ENCODE assay signal across 7 cellular contexts in the genomic region with DNA sequence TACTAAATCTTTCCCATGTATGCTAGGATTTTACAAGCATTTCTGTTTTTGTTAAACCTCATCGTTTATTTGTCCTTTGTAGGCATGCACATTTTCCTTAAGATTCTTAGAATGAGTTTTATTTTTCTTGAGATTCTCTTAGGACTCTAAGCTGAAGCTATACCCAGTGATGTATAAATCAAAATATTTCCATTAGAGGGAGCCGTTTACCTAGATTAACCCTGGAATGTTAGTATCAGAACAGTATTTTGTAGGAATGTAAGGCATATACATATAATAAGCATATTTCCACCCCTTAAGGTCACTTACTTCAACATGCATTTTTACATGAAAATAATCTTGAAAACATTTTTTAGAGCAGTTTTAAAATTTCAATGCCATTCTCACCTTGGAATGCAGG. TPM values are rescaled to one million over a fixed set of nuclear protein-coding genes. Genes with fewer than 3 reads are reported as not detected.
DNase-seq lines count a peak whose midpoint lies in the region; ATAC-seq and TF ChIP-seq lines count a peak whose summit lies in the region.

No MANE protein-coding gene starts in this region.

- WGBS in lung, 2 donors, result 18 to 20% methylated on average over 2 of the region's 2 CpGs

- no peaks in the 10 kb centered on the region for H3K36me3 ChIP-seq in lung (ENCODE audit: control insufficient read depth in 2 of 2, insufficient read depth in 2 of 2, low read length in 2 of 2)

- DNase-seq in EH (ENCODE audit: low read depth), result peak; percentile 60
- peak; percentile 52 for DNase-seq in M059J (ENCODE audit: low read depth)
- DNase-seq in astrocyte of the hippocampus (ENCODE audit: low read depth, low spot score), result peak; percentile 20
- no peak for DNase-seq in lung (ENCODE audit: low spot score)
- DNase-seq in nucleus accumbens (lab: John Stamatoyannopoulos, UW), result no peak

- peak; percentile 38 for ATAC-seq in lung (ENCODE audit: insufficient read depth, low FRiP score)
- ATAC-seq in HG02885 (IDR thresholded peaks at IDR 0.05; ENCODE audit: poor library complexity, unreplicated experiment), result no peak
- ATAC-seq in GM18858 (IDR thresholded peaks at IDR 0.05; ENCODE audit: unreplicated experiment), result no peak

- no peaks in the 10 kb centered on the region for H3K4me1 ChIP-seq in lung (ENCODE audit: control insufficient read depth in 2 of 2, insufficient read depth in 2 of 2, low read length in 2 of 2)

- no peak overlapping the region for H3K4me3 ChIP-seq in lung

- no peak overlapping the region for H3K27ac ChIP-seq in lung (ENCODE audit: low read depth in 1 of 2, low read length in 1 of 2)

- no peaks in the 10 kb centered on the region for H3K9me3 ChIP-seq in lung (ENCODE audit: control insufficient read depth in 2 of 2, insufficient read depth in 1 of 2, low read length in 1 of 2)

- H3K27me3 ChIP-seq in lung (ENCODE audit: control insufficient read depth, insufficient read depth), result no peaks in the 10 kb centered on the region

- no peak for TF ChIP-seq CTCF in lung (IDR thresholded peaks at IDR 0.05; ENCODE audit: control extremely low read depth, extremely low read depth)

RNA-seq across cellular contexts. Expression of gene FCHO2, which starts 35.2 kb away (rescaled TPM):
- 5.4 and 7.4 TPM in 2 replicates for total RNA-seq in M059J (2014; rRNA removed; shearing (Covaris generic))
- total RNA-seq in lung, result 10 to 100 TPM; 48.9 to 60.9 TPM
- polyA plus RNA-seq in lung, result 10 to 100 TPM; 20.7 to 28.4 TPM

Comparison
In these comparisons a context has a peak if more than half of its experiments do, and no peak if none do; other contexts are left out.
1. DNase-seq: peak in EH (single experiment), M059J (single experiment) and astrocyte of the hippocampus (single experiment); none in lung (single experiment) and nucleus accumbens (0 of 56).